Comparison of ENCODE assay signal across 24 cellular contexts in genomic region chr5:93054424-93055165, GRCh38.
DNase-seq lines count a peak whose midpoint lies in the region; ATAC-seq and TF ChIP-seq lines count a peak whose summit lies in the region.
"Had no signal": no experiment of that assay in that cellular context is flagged by ENCODE, and none has a peak within 500 bp of the region (broad histone marks: within the 10 kb centered on the region; RNA-seq: fewer than 3 reads in every experiment).

No MANE protein-coding gene starts in this region.

- POLR2A ChIA-PET in T-cell (lab: Charles Lee), result no interaction called here

- no peaks in the 10 kb centered on the region for H3K9me3 ChIP-seq in lower lobe of right lung
- H3K9me3 ChIP-seq: sigmoid colon, testis had no signal

- CTCF ChIA-PET in T-cell (lab: Charles Lee), result no interaction called here

- intact Hi-C loops in lower lobe of right lung (cut with DNase I), result no loop called here

- peaks cover 0 to 7% (median 4%) of the 10 kb centered on the region in 3 donors for H3K9me3 Mint-ChIP-seq in T-cell
- H3K9me3 Mint-ChIP-seq: activated naive CD8-positive, alpha-beta T cell treated with anti-CD3 and anti-CD28 coated beads, Interleukin-2, amount 10 ng/mL, durations not matched to agents 7 days and 5 days; brain; dendritic cell treated with granulocyte-macrophage colony-stimulating factor and Interleukin-4, amounts not matched to agents 40 ng/mL and 50 ng/mL, for 4 days had no signal

- H3K36me3 ChIP-seq in lower lobe of right lung, result no peaks in the 10 kb centered on the region
- H3K36me3 ChIP-seq: sigmoid colon had no signal

- no peak overlapping the region for H3K27ac Mint-ChIP-seq in T-cell
- H3K27ac Mint-ChIP-seq: activated naive CD8-positive, alpha-beta T cell treated with anti-CD3 and anti-CD28 coated beads, Interleukin-2, amount 10 ng/mL, durations not matched to agents 7 days and 5 days; brain; dendritic cell treated with granulocyte-macrophage colony-stimulating factor and Interleukin-4, amounts not matched to agents 40 ng/mL and 50 ng/mL, for 4 days; stimulated activated naive B cell treated with anti-CD40 and anti-IgM and Interleukin-4, amounts not matched to agents 10 μg/mL and 1 μg/mL and 100 μg/mL, for 72 hours had no signal

- ATAC-seq in lower lobe of right lung (no peak), T-cell (replicated peaks in 1 of 4) (no peak)
- ATAC-seq: left cardiac atrium; stimulated activated naive B cell treated with anti-CD40 and anti-IgM and Interleukin-4, amounts not matched to agents 10 μg/mL and 1 μg/mL and 100 μg/mL, for 72 hours had no signal

- H3K27ac ChIP-seq in lower lobe of right lung, result no peak overlapping the region
- H3K27ac ChIP-seq: sigmoid colon, testis, VCaP had no signal

- no peak overlapping the region for H3K4me3 Mint-ChIP-seq in T-cell
- H3K4me3 Mint-ChIP-seq: activated naive CD8-positive, alpha-beta T cell treated with anti-CD3 and anti-CD28 coated beads, Interleukin-2, amount 10 ng/mL, durations not matched to agents 7 days and 5 days; brain; CD14-positive monocyte; dendritic cell treated with granulocyte-macrophage colony-stimulating factor and Interleukin-4, amounts not matched to agents 40 ng/mL and 50 ng/mL, for 4 days; neural crest cell; stimulated activated naive B cell treated with anti-CD40 and anti-IgM and Interleukin-4, amounts not matched to agents 10 μg/mL and 1 μg/mL and 100 μg/mL, for 72 hours had no signal

- H3K36me3 Mint-ChIP-seq in T-cell, result no peaks in the 10 kb centered on the region
- H3K36me3 Mint-ChIP-seq: activated naive CD8-positive, alpha-beta T cell treated with anti-CD3 and anti-CD28 coated beads, Interleukin-2, amount 10 ng/mL, durations not matched to agents 7 days and 5 days; brain; CD14-positive monocyte; stimulated activated naive B cell treated with anti-CD40 and anti-IgM and Interleukin-4, amounts not matched to agents 10 μg/mL and 1 μg/mL and 100 μg/mL, for 72 hours had no signal

- H3K4me1 ChIP-seq in lower lobe of right lung, result no peaks in the 10 kb centered on the region
- H3K4me1 ChIP-seq: sigmoid colon, testis had no signal

- H3K4me3 ChIP-seq in AG10803 (ENCODE audit: low read length), result no peak overlapping the region
- H3K4me3 ChIP-seq in lower lobe of right lung, result no peak overlapping the region
- H3K4me3 ChIP-seq: sigmoid colon, testis had no signal

- no peaks in the 10 kb centered on the region for H3K4me1 Mint-ChIP-seq in T-cell
- H3K4me1 Mint-ChIP-seq: activated naive CD8-positive, alpha-beta T cell treated with anti-CD3 and anti-CD28 coated beads, Interleukin-2, amount 10 ng/mL, durations not matched to agents 7 days and 5 days; stimulated activated naive B cell treated with anti-CD40 and anti-IgM and Interleukin-4, amounts not matched to agents 10 μg/mL and 1 μg/mL and 100 μg/mL, for 72 hours had no signal

- H3K27me3 Mint-ChIP-seq in T-cell, result no peaks in the 10 kb centered on the region
- H3K27me3 Mint-ChIP-seq: activated naive CD8-positive, alpha-beta T cell treated with anti-CD3 and anti-CD28 coated beads, Interleukin-2, amount 10 ng/mL, durations not matched to agents 7 days and 5 days; brain; dendritic cell treated with granulocyte-macrophage colony-stimulating factor and Interleukin-4, amounts not matched to agents 40 ng/mL and 50 ng/mL, for 4 days; stimulated activated naive B cell treated with anti-CD40 and anti-IgM and Interleukin-4, amounts not matched to agents 10 μg/mL and 1 μg/mL and 100 μg/mL, for 72 hours had no signal

- DNase-seq in AG10803 (ENCODE audit: low read depth) (peak; percentile 64), Kasumi-1 (lab: John Stamatoyannopoulos, UW) (peak; percentile 80 to 84), SKM-1 treated with dmso at 0.1 percent for 144 hours (lab: John Stamatoyannopoulos, UW; ENCODE audit: unreplicated experiment) (peak; percentile 94), fibroblast of peridontal ligament (ENCODE audit: extremely low read depth) (peak; percentile 69), lower lobe of right lung (no peak), T1000 (lab: John Stamatoyannopoulos, UW) (no peak), T-cell (no peak)
- no peak for DNase-seq in stimulated activated CD4-positive, alpha-beta T cell treated with anti-CD3 and anti-CD28 coated beads, Interleukin-4, amount 100 ng/mL, for 1 hour
- DNase-seq: activated CD4-positive, alpha-beta T cell treated with anti-CD3 and anti-CD28 coated beads, Interleukin-2, amount 50 U/mL, for 1 hour; activated CD8-positive, alpha-beta memory T cell treated with anti-CD3 and anti-CD28 coated beads, Interleukin-2, amount 50 U/mL, for 4 hours; activated naive CD8-positive, alpha-beta T cell treated with anti-CD3 and anti-CD28 coated beads, Interleukin-2, amount 10 ng/mL, durations not matched to agents 7 days and 5 days; left cardiac atrium; NCI-H1105; NCI-H2081; NCI-H446 treated with DMSO at 0.1 percent for 48 hours; posterior cingulate gyrus; sigmoid colon; stimulated activated naive B cell treated with anti-CD40 and anti-IgM and Interleukin-4, amounts not matched to agents 10 μg/mL and 1 μg/mL and 100 μg/mL, for 72 hours; testis had no signal

- no peaks in the 10 kb centered on the region for H3K27me3 ChIP-seq in lower lobe of right lung (ENCODE audit: low read depth)
- H3K27me3 ChIP-seq: sigmoid colon, testis had no signal

- TF ChIP-seq CTCF in AG10803 (conservative IDR thresholded peaks at IDR 0.05; ENCODE audit: low read length) (no peak), lower lobe of right lung (IDR thresholded peaks at IDR 0.05) (no peak)

Comparison
In these comparisons a context has a peak if more than half of its experiments do, and no peak if none do; other contexts are left out.
1. DNase-seq: peak in AG10803 (single experiment), Kasumi-1 (2 of 2), SKM-1 treated with dmso at 0.1 percent for 144 hours (single experiment) and fibroblast of peridontal ligament (single experiment); none in stimulated activated CD4-positive, alpha-beta T cell treated with anti-CD3 and anti-CD28 coated beads, Interleukin-4, amount 100 ng/mL, for 1 hour (single experiment), lower lobe of right lung (single experiment), T1000 (single experiment) and T-cell (0 of 34).